Comparison of ENCODE assay signal across 14 cellular contexts in the genomic region with DNA sequence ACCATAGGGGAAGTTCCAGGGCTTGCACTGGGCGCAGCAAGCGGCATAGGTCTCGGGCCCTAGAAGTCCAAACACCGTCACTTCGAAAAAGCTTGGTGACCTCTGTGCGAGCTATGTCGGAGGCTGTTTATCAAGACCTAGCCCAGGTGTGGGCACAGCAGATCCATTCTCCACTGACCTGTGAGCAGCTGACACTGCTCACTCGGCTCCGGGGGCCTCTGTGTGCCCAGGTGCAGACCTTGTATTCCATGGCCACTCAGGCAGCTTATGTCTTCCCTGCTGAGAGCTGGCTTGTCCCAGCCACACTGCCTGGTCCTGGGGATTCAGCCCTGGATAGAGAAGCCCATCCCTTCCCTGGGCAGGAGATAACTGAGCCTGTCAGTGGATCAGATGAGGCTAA. TPM values are rescaled to one million over a fixed set of nuclear protein-coding genes. Genes with fewer than 3 reads are reported as not detected.
"Had no signal": no experiment of that assay in that cellular context is flagged by ENCODE, and none has a peak within 500 bp of the region (broad histone marks: within the 10 kb centered on the region; RNA-seq: fewer than 3 reads in every experiment).

No MANE protein-coding gene starts in this region.

RNA-seq across cellular contexts. Expression of a gene that starts 1.5 kb away (rescaled TPM):
- total RNA-seq: stomach, subcutaneous adipose tissue, suprapubic skin, temporal lobe, thoracic aorta, thyroid gland, tibial nerve, transverse colon, upper lobe of left lung, upper lobe of right lung, ureter, urinary bladder, uterus, vagina had no signal
- polyA plus RNA-seq: stomach, urinary bladder had no signal
